ENCODE assay signal across 30 cellular contexts in genomic region chr22:20764053-20764720, GRCh38. TPM values are rescaled to one million over a fixed set of nuclear protein-coding genes. Genes with fewer than 3 reads are reported as not detected.
"Had no signal": no experiment of that assay in that cellular context is flagged by ENCODE, and none has a peak within 500 bp of the region (broad histone marks: within the 10 kb centered on the region; RNA-seq: fewer than 3 reads in every experiment).

No MANE protein-coding gene starts in this region.

- H3K4me3 Mint-ChIP-seq: activated CD8-positive, alpha-beta T cell treated with anti-CD3 and anti-CD28 coated beads for 36 hours; activated naive CD4-positive, alpha-beta T cell treated with anti-CD3 and anti-CD28 coated beads, Interleukin-2, amount 10 ng/mL, durations not matched to agents 7 days and 5 days; activated naive CD8-positive, alpha-beta T cell treated with anti-CD3 and anti-CD28 coated beads, Interleukin-2, amount 10 ng/mL, durations not matched to agents 7 days and 5 days; activated T-cell treated with anti-CD3 and anti-CD28 coated beads, Interleukin-2, amount 50 U/mL, for 72 hours; T-cell had no signal

- DNase-seq: activated CD4-positive, alpha-beta T cell treated with anti-CD3 and anti-CD28 coated beads for 4 hours; activated CD8-positive, alpha-beta memory T cell treated with anti-CD3 and anti-CD28 coated beads, Interleukin-2, amount 50 U/mL, for 4 hours; activated CD8-positive, alpha-beta T cell treated with anti-CD3 and anti-CD28 coated beads for 36 hours; activated gamma-delta T cell treated with Interleukin-2 at 50 U/mL for 16 hours; activated naive CD4-positive, alpha-beta T cell treated with anti-CD3 and anti-CD28 coated beads, Interleukin-2, amount 10 ng/mL, durations not matched to agents 7 days and 5 days; activated naive CD8-positive, alpha-beta T cell treated with anti-CD3 and anti-CD28 coated beads, Interleukin-2, amount 10 ng/mL, durations not matched to agents 7 days and 5 days; activated T-cell treated with anti-CD3 and anti-CD28 coated beads, Interleukin-2, amount 50 U/mL, for 72 hours; adrenal gland; anterior cingulate cortex; NCI-H1092; NCI-H1417; NCI-H1930; NCI-H2107; NCI-H2171 treated with DMSO at 0.1 percent for 48 hours; NCI-H345; NCI-H510A; NCI-H526 treated with DMSO at 0.1 percent for 48 hours; NCI-H82; NK-92 treated with Interleukin-12 subunit alpha and Interleukin-12 subunit beta, amount 100 ng/mL, for 24 hours; OCI-M1; RPMI8226; T-cell; WERI-Rb-1 had no signal

- H3K4me3 ChIP-seq: adrenal gland, SK-N-MC had no signal

- H3K27ac Mint-ChIP-seq: activated CD8-positive, alpha-beta T cell treated with anti-CD3 and anti-CD28 coated beads for 36 hours; activated naive CD4-positive, alpha-beta T cell treated with anti-CD3 and anti-CD28 coated beads, Interleukin-2, amount 10 ng/mL, durations not matched to agents 7 days and 5 days; activated naive CD8-positive, alpha-beta T cell treated with anti-CD3 and anti-CD28 coated beads, Interleukin-2, amount 10 ng/mL, durations not matched to agents 7 days and 5 days; activated T-cell treated with anti-CD3 and anti-CD28 coated beads, Interleukin-2, amount 50 U/mL, for 72 hours; activated T-helper 2 cell treated with anti-CD3 and anti-CD28 coated beads, Interferon-gamma antibody, Interleukin-2, Interleukin-4, amounts not matched to agents 10 μg/mL and 5 μg/mL and 100 μg/mL, durations not matched to agents 14 hours and 24 hours and 36 hours; T-cell had no signal

- H3K9me3 Mint-ChIP-seq: activated CD8-positive, alpha-beta T cell treated with anti-CD3 and anti-CD28 coated beads for 36 hours; activated naive CD4-positive, alpha-beta T cell treated with anti-CD3 and anti-CD28 coated beads, Interleukin-2, amount 10 ng/mL, durations not matched to agents 7 days and 5 days; activated naive CD8-positive, alpha-beta T cell treated with anti-CD3 and anti-CD28 coated beads, Interleukin-2, amount 10 ng/mL, durations not matched to agents 7 days and 5 days; activated T-cell treated with anti-CD3 and anti-CD28 coated beads, Interleukin-2, amount 50 U/mL, for 72 hours; activated T-helper 2 cell treated with anti-CD3 and anti-CD28 coated beads, Interferon-gamma antibody, Interleukin-2, Interleukin-4, amounts not matched to agents 10 μg/mL and 5 μg/mL and 100 μg/mL, durations not matched to agents 14 hours and 24 hours and 36 hours; T-cell had no signal

- ATAC-seq: activated CD4-positive, CD25-positive, alpha-beta regulatory T cell treated with anti-CD3 and anti-CD28 coated beads, Interleukin-2, amount 50 U/mL, for 24 hours; activated CD8-positive, alpha-beta T cell treated with anti-CD3 and anti-CD28 coated beads for 36 hours; activated T-cell treated with anti-CD3 and anti-CD28 coated beads, Interleukin-2, amount 50 U/mL, for 72 hours; Panc1; Right ventricle myocardium inferior; T-cell had no signal

RNA-seq across cellular contexts. Expression of gene SERPIND1, which starts 9.7 kb away (rescaled TPM):
- total RNA-seq: activated CD8-positive, alpha-beta T cell treated with anti-CD3 and anti-CD28 coated beads for 36 hours; activated naive CD8-positive, alpha-beta T cell treated with anti-CD3 and anti-CD28 coated beads, Interleukin-2, amount 10 ng/mL, durations not matched to agents 7 days and 5 days; activated T-cell treated with anti-CD3 and anti-CD28 coated beads, Interleukin-2, amount 50 U/mL, for 72 hours; activated T-helper 2 cell treated with anti-CD3 and anti-CD28 coated beads, Interferon-gamma antibody, Interleukin-2, Interleukin-4, amounts not matched to agents 10 μg/mL and 5 μg/mL and 100 μg/mL, durations not matched to agents 14 hours and 24 hours and 36 hours; MCF 10A; Right ventricle myocardium inferior; T-helper 2 cell treated with Interferon-gamma antibody and Interleukin-4, amounts not matched to agents 100 ng/mL and 5 ng/mL, for 36 hours had no signal
